ENCODE assay signal across 2 cellular contexts in genomic region chr16:58345574-58346354, GRCh38.
TF ChIP-seq lines count a peak whose summit lies in the region.

No MANE protein-coding gene starts in this region.

TF ChIP-seq in liver, 16 proteins besides CTCF, POLR2A, EP300 and RAD21:
- no peak for TF ChIP-seq HNF4G (IDR thresholded peaks at IDR 0.05)
- TF ChIP-seq JUND (IDR thresholded peaks at IDR 0.05) = no peak
- TF ChIP-seq TAF1 (conservative IDR thresholded peaks at IDR 0.05) = no peak
- no peak for TF ChIP-seq NR2F2 (IDR thresholded peaks at IDR 0.05)
- TF ChIP-seq SP1 (IDR thresholded peaks at IDR 0.05) = no peak
- no peak for TF ChIP-seq ATF3 (IDR thresholded peaks at IDR 0.05)
- TF ChIP-seq EGR1 (IDR thresholded peaks at IDR 0.05; ENCODE audit: low read depth in 2 of 2) = no peak
- TF ChIP-seq YY1 (IDR thresholded peaks at IDR 0.05) = no peak
- TF ChIP-seq MAX (IDR thresholded peaks at IDR 0.05) = no peak
- TF ChIP-seq REST (IDR thresholded peaks at IDR 0.05) = no peak
- TF ChIP-seq FOXA1 (IDR thresholded peaks at IDR 0.05) = no peak
- no peak for TF ChIP-seq HNF4A (conservative IDR thresholded peaks at IDR 0.05)
- TF ChIP-seq RXRA (IDR thresholded peaks at IDR 0.05) = no peak
- no peak for TF ChIP-seq FOXA2 (IDR thresholded peaks at IDR 0.05)
- no peak for TF ChIP-seq GABPA (IDR thresholded peaks at IDR 0.05 in 1 of 2, conservative IDR thresholded peaks at IDR 0.05 in 1 of 2)
- TF ChIP-seq ZBTB33 (IDR thresholded peaks at IDR 0.05) = no peak

TF ChIP-seq in HepG2, 621 proteins besides CTCF, POLR2A, EP300 and RAD21:
- no peak for TF ChIP-seq E2F2 (CRISPR knock-in tag; IDR thresholded peaks at IDR 0.05; ENCODE audit: borderline replicate concordance)
- TF ChIP-seq ZNF710 (CRISPR knock-in tag; IDR thresholded peaks at IDR 0.05; ENCODE audit: borderline replicate concordance) = no peak
- TF ChIP-seq AGO1 (IDR thresholded peaks at IDR 0.05; ENCODE audit: low read depth, low read length, poor library complexity, severe bottlenecking) = no peak
- TF ChIP-seq ATF4 (CRISPR knock-in tag; IDR thresholded peaks at IDR 0.05) = no peak
- TF ChIP-seq ZNF430 (CRISPR knock-in tag; IDR thresholded peaks at IDR 0.05) = no peak
TF ChIP-seq in HepG2: peak in this region for 0.
